Comparison of ENCODE assay signal across 28 cellular contexts in the genomic region with DNA sequence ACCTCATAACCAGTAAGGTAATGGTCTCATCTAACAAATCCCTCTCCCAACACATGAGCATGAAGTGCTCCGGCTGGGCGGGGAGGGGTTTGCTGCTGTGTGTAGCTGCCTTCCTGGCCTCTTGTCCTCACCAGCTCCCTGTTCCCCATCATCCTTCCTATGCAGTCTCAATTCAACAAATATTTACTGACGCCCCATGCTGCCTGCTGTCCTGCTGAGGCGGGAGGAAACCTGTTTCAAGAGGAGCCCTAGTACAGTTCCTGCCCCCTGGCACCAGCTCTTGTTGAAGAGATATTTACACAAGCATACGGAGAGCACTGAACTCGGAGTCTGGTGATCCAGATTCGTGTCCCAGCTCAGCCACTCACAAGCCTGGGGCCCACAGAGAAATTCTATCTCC.
DNase-seq lines count a peak whose midpoint lies in the region; ATAC-seq and TF ChIP-seq lines count a peak whose summit lies in the region.
"Had no signal": no experiment of that assay in that cellular context is flagged by ENCODE, and none has a peak within 500 bp of the region (broad histone marks: within the 10 kb centered on the region; RNA-seq: fewer than 3 reads in every experiment).

No MANE protein-coding gene starts in this region.

- CTCF ChIA-PET in activated B cell treated with CpG ODN at 0.5 μM for 24 hours (lab: Charles Lee): no interaction called here

- intact Hi-C loops in activated B cell treated with CpG ODN at 0.5 μM for 24 hours (cut with micrococcal nuclease): no loop called here

- H3F3A ChIP-seq in smooth muscle cell (ENCODE audit: low read depth): no peaks in the 10 kb centered on the region

- H3K27ac Mint-ChIP-seq in activated B cell treated with CpG ODN at 0.5 μM for 24 hours: peak overlapping the region; percentile 21
- H3K27ac Mint-ChIP-seq: activated CD4-positive, alpha-beta T cell treated with anti-CD3 and anti-CD28 coated beads, Interleukin-2, amount 10 ng/mL, durations not matched to agents 24 days and 14 days; activated naive CD8-positive, alpha-beta T cell treated with anti-CD3 and anti-CD28 coated beads, Interleukin-2, amount 10 ng/mL, durations not matched to agents 7 days and 5 days; activated T-cell treated with anti-CD3 and anti-CD28 coated beads, Interleukin-2, amount 50 U/mL, for 24 hours; immature natural killer cell had no signal

- H3K79me2 ChIP-seq in smooth muscle cell (ENCODE audit: low read depth): no peaks in the 10 kb centered on the region

- ATAC-seq in activated B cell treated with CpG ODN at 0.5 μM for 24 hours (ENCODE audit: low read depth): no peak
- ATAC-seq: stimulated activated naive CD8-positive, alpha-beta T cell treated with anti-CD3 and anti-CD28 coated beads, Interleukin-15, amount 100 ng/mL, for 72 hours had no signal

- peaks cover 12% of the 10 kb centered on the region for H3K4me1 ChIP-seq in smooth muscle cell (ENCODE audit: low read depth)
- H3K4me1 ChIP-seq: prostate gland had no signal

- DNase-seq in DMS153 (lab: John Stamatoyannopoulos, UW) (peak; percentile 34), NCI-H146 (lab: John Stamatoyannopoulos, UW) (peak; percentile 90), activated B cell treated with CpG ODN at 0.5 μM for 24 hours (no peak), smooth muscle cell (lab: John Stamatoyannopoulos, UW; ENCODE audit: unreplicated experiment) (no peak), T-helper 1 cell (no peak), NCI-H2029 (lab: John Stamatoyannopoulos, UW) (no peak), putamen (ENCODE audit: low spot score) (no peak)
- DNase-seq: activated CD4-positive, alpha-beta T cell treated with anti-CD3 and anti-CD28 coated beads, Interleukin-2, amount 10 ng/mL, durations not matched to agents 24 days and 14 days; activated gamma-delta T cell; activated naive CD8-positive, alpha-beta T cell treated with anti-CD3 and anti-CD28 coated beads, Interleukin-2, amount 10 ng/mL, durations not matched to agents 7 days and 5 days; activated T-cell treated with anti-CD3 and anti-CD28 coated beads, Interleukin-2, amount 50 U/mL, for 24 hours; caudate nucleus; cortex of kidney; esophagus squamous epithelium; HCEC 1CT; immature natural killer cell; KG1; mesendoderm; NCI-H2081 treated with DMSO at 0.1 percent for 48 hours; NCI-H446 treated with DMSO at 0.1 percent for 48 hours; Right ventricle myocardium superior; stimulated activated naive CD8-positive, alpha-beta T cell treated with anti-CD3 and anti-CD28 coated beads, Interleukin-15, amount 100 ng/mL, for 72 hours; transverse colon had no signal

- no peaks in the 10 kb centered on the region for H3K27me3 ChIP-seq in smooth muscle cell (ENCODE audit: low read depth)
- H3K27me3 ChIP-seq: ascending aorta, BLaER1, neutrophil, transverse colon had no signal

- H3K4me3 ChIP-seq in smooth muscle cell: no peak overlapping the region
- H3K4me3 ChIP-seq: ascending aorta, BLaER1, esophagus squamous epithelium, prostate gland, transverse colon had no signal

- H3K36me3 ChIP-seq in smooth muscle cell (ENCODE audit: low read depth): no peaks in the 10 kb centered on the region
- H3K36me3 ChIP-seq: ascending aorta, BLaER1, esophagus squamous epithelium, neutrophil, prostate gland, transverse colon had no signal

- peaks cover 36% of the 10 kb centered on the region for H3K4me1 Mint-ChIP-seq in activated B cell treated with CpG ODN at 0.5 μM for 24 hours
- H3K4me1 Mint-ChIP-seq: activated CD4-positive, alpha-beta T cell treated with anti-CD3 and anti-CD28 coated beads, Interleukin-2, amount 10 ng/mL, durations not matched to agents 24 days and 14 days; activated naive CD8-positive, alpha-beta T cell treated with anti-CD3 and anti-CD28 coated beads, Interleukin-2, amount 10 ng/mL, durations not matched to agents 7 days and 5 days; immature natural killer cell; stimulated activated naive CD8-positive, alpha-beta T cell treated with anti-CD3 and anti-CD28 coated beads, Interleukin-15, amount 100 ng/mL, for 72 hours had no signal

- H3K4me2 ChIP-seq in smooth muscle cell: peak overlapping the region; percentile 25
- H3K4me2 ChIP-seq: BLaER1 had no signal

- no peak overlapping the region for H3K9ac ChIP-seq in smooth muscle cell (ENCODE audit: low read depth)
- H3K9ac ChIP-seq: BLaER1 had no signal

- no peak overlapping the region for H2AFZ ChIP-seq in smooth muscle cell (ENCODE audit: low read depth)

- H3K27me3 Mint-ChIP-seq in activated B cell treated with CpG ODN at 0.5 μM for 24 hours: no peaks in the 10 kb centered on the region
- H3K27me3 Mint-ChIP-seq: activated CD4-positive, alpha-beta T cell treated with anti-CD3 and anti-CD28 coated beads, Interleukin-2, amount 10 ng/mL, durations not matched to agents 24 days and 14 days had no signal

- POLR2A ChIA-PET in activated B cell treated with CpG ODN at 0.5 μM for 24 hours (lab: Charles Lee): no interaction called here

- H3K4me3 Mint-ChIP-seq in activated B cell treated with CpG ODN at 0.5 μM for 24 hours: no peak overlapping the region
- H3K4me3 Mint-ChIP-seq: activated CD4-positive, alpha-beta T cell treated with anti-CD3 and anti-CD28 coated beads, Interleukin-2, amount 10 ng/mL, durations not matched to agents 24 days and 14 days; activated naive CD8-positive, alpha-beta T cell treated with anti-CD3 and anti-CD28 coated beads, Interleukin-2, amount 10 ng/mL, durations not matched to agents 7 days and 5 days; activated T-cell treated with anti-CD3 and anti-CD28 coated beads, Interleukin-2, amount 50 U/mL, for 24 hours; immature natural killer cell; stimulated activated naive CD8-positive, alpha-beta T cell treated with anti-CD3 and anti-CD28 coated beads, Interleukin-15, amount 100 ng/mL, for 72 hours had no signal

- TF ChIP-seq CTCF in activated B cell treated with CpG ODN at 0.5 μM for 24 hours (IDR thresholded peaks at IDR 0.05) (no peak), smooth muscle cell (IDR thresholded peaks at IDR 0.05; ENCODE audit: borderline replicate concordance, insufficient read depth, poor library complexity, severe bottlenecking) (no peak)

- no peak overlapping the region for H3K27ac ChIP-seq in smooth muscle cell (ENCODE audit: low read depth)
- H3K27ac ChIP-seq: ascending aorta, BLaER1, esophagus squamous epithelium, neutrophil, prostate gland, transverse colon, VCaP had no signal

- 84% methylated on average over 7 of the region's 7 CpGs for WGBS in smooth muscle cell (ENCODE audit: low lambda C conversion rate)

- H4K20me1 ChIP-seq in smooth muscle cell (ENCODE audit: low read depth): no peaks in the 10 kb centered on the region
- H4K20me1 ChIP-seq: BLaER1 had no signal

- no peaks in the 10 kb centered on the region for H3K9me3 ChIP-seq in smooth muscle cell (replicated peaks; ENCODE audit: low read depth)
- H3K9me3 ChIP-seq: ascending aorta, BLaER1, esophagus squamous epithelium, neutrophil, prostate gland, transverse colon had no signal

- H3K36me3 Mint-ChIP-seq in activated B cell treated with CpG ODN at 0.5 μM for 24 hours (ENCODE audit: low read depth): no peaks in the 10 kb centered on the region
- H3K36me3 Mint-ChIP-seq: activated naive CD8-positive, alpha-beta T cell treated with anti-CD3 and anti-CD28 coated beads, Interleukin-2, amount 10 ng/mL, durations not matched to agents 7 days and 5 days; immature natural killer cell had no signal

- H3K9me3 Mint-ChIP-seq in activated B cell treated with CpG ODN at 0.5 μM for 24 hours: no peaks in the 10 kb centered on the region
- H3K9me3 Mint-ChIP-seq: activated CD4-positive, alpha-beta T cell treated with anti-CD3 and anti-CD28 coated beads, Interleukin-2, amount 10 ng/mL, durations not matched to agents 24 days and 14 days; activated naive CD8-positive, alpha-beta T cell treated with anti-CD3 and anti-CD28 coated beads, Interleukin-2, amount 10 ng/mL, durations not matched to agents 7 days and 5 days; activated T-cell treated with anti-CD3 and anti-CD28 coated beads, Interleukin-2, amount 50 U/mL, for 24 hours; stimulated activated naive CD8-positive, alpha-beta T cell treated with anti-CD3 and anti-CD28 coated beads, Interleukin-15, amount 100 ng/mL, for 72 hours had no signal

Comparison
In these comparisons a context has a peak if more than half of its experiments do, and no peak if none do; other contexts are left out.
1. DNase-seq: peak in DMS153 (single experiment) and NCI-H146 (single experiment); none in activated B cell treated with CpG ODN at 0.5 μM for 24 hours (single experiment), smooth muscle cell (single experiment), T-helper 1 cell (0 of 5), NCI-H2029 (single experiment) and putamen (single experiment).